2 cellular contexts compared by ENCODE assay signal in genomic region chr6:49776444-49776843, GRCh38.
TF ChIP-seq lines count a peak whose summit lies in the region.

No MANE protein-coding gene starts in this region.

TF ChIP-seq in GM23338, 12 proteins besides CTCF, POLR2A, EP300 and RAD21 (continued from another document):
- TF ChIP-seq ETS1 (IDR thresholded peaks at IDR 0.05): no peak
TF ChIP-seq in GM23338: peak in this region for 0.

TF ChIP-seq in H1, 55 proteins besides CTCF, POLR2A, EP300 and RAD21 (continued from another document):
- TF ChIP-seq GTF2F1 (IDR thresholded peaks at IDR 0.05; ENCODE audit: borderline replicate concordance, low read depth, low read length) (no peak), POU5F1 (IDR thresholded peaks at IDR 0.05; ENCODE audit: low read depth, low read length) (no peak), HDAC2 (IDR thresholded peaks at IDR 0.05; ENCODE audit: borderline replicate concordance in 1 of 2, low read depth in 2 of 2, low read length in 2 of 2) (no peak), SIRT6 (IDR thresholded peaks at IDR 0.05; ENCODE audit: low read length) (no peak), RFX5 (IDR thresholded peaks at IDR 0.05; ENCODE audit: borderline replicate concordance, low read depth, low read length) (no peak), RBBP5 (IDR thresholded peaks at IDR 0.05; ENCODE audit: borderline replicate concordance, low read depth, low read length) (no peak), PHF8 (conservative IDR thresholded peaks at IDR 0.05; ENCODE audit: low read depth, low read length) (no peak), CHD1 (IDR thresholded peaks at IDR 0.05; ENCODE audit: low read depth, low read length) (no peak), ATF3 (IDR thresholded peaks at IDR 0.05; ENCODE audit: insufficient read depth, low read depth, low read length) (no peak), NANOG (IDR thresholded peaks at IDR 0.05; ENCODE audit: insufficient read depth, low read depth, low read length, poor library complexity, severe bottlenecking) (no peak), BRCA1 (IDR thresholded peaks at IDR 0.05; ENCODE audit: low read depth, low read length) (no peak)
